8 cellular contexts compared by ENCODE assay signal in genomic region chr12:14418526-14418925, GRCh38. TPM values are rescaled to one million over a fixed set of nuclear protein-coding genes. Genes with fewer than 3 reads are reported as not detected.
A peak's percentile ranks its signal among the peaks of the same experiment; 100 is the strongest.
DNase-seq lines count a peak whose midpoint lies in the region; ATAC-seq and TF ChIP-seq lines count a peak whose summit lies in the region.

No MANE protein-coding gene starts in this region.

- H3K36me3 Mint-ChIP-seq in HFFc6 (ENCODE audit: low read depth) (peaks cover 34% of the 10 kb centered on the region), progenitor cell of endocrine pancreas (ENCODE audit: insufficient read depth) (peaks cover 41% of the 10 kb centered on the region)

- H3K36me3 ChIP-seq in SK-N-SH (replicated peaks in 1 of 2; ENCODE audit: control insufficient read depth in 1 of 2, insufficient read depth in 2 of 2, low read length in 1 of 2), result peaks cover 3 to 6% of the 10 kb centered on the region in 2 experiments
- H3K36me3 ChIP-seq in PC-9 (ENCODE audit: low read depth), result 0 out of 2 replicates have a peak, but pooled peaks cover under 1% of the 10 kb centered on the region

- H3K27me3 Mint-ChIP-seq in HFFc6 (ENCODE audit: insufficient read depth), result no peaks in the 10 kb centered on the region; the same call in none of the 2 replicates
- H3K27me3 Mint-ChIP-seq in progenitor cell of endocrine pancreas, result no peaks in the 10 kb centered on the region

- H3F3A ChIP-seq in SK-N-SH (replicated peaks; ENCODE audit: insufficient read depth) (no peaks in the 10 kb centered on the region), PC-9 (ENCODE audit: insufficient read depth, low read depth) (no peaks in the 10 kb centered on the region)

- peak overlapping the region; percentile 36; the same call in 1 of the 2 replicates for H3K4me3 Mint-ChIP-seq in HFFc6
- H3K4me3 Mint-ChIP-seq in progenitor cell of endocrine pancreas (ENCODE audit: low read depth), result no peak overlapping the region

- H3K4me3 ChIP-seq in SK-N-SH (ENCODE audit: low read depth in 2 of 2, low read length in 1 of 2) (0 out of 4 replicates have a peak overlapping the region, but pooled peaks of 1 of the 2 experiments have one; percentile 29), fibroblast of pulmonary artery (replicated peaks; ENCODE audit: low read depth, low read length) (peak overlapping the region; percentile 18), PC-9 (no peak overlapping the region)

- DNase-seq in HFFc6 (peak; percentile 39), SK-N-SH (peak; percentile 27), fibroblast of pulmonary artery (ENCODE audit: low read depth) (peak; percentile 55), progenitor cell of endocrine pancreas (ENCODE audit: low spot score, unreplicated experiment) (no peak), T-helper 9 cell (no peak), PC-9 (no peak)
- DNase-seq in stimulated activated CD4-positive, alpha-beta T cell treated with anti-CD3 and anti-CD28 coated beads, Interleukin-2, amount 100 ng/mL, for 48 hours, result no peak

- H3K4me1 ChIP-seq in SK-N-SH (ENCODE audit: control insufficient read depth in 1 of 2, insufficient read depth in 2 of 2, low read depth in 1 of 2, low read length in 1 of 2) (peaks cover 0 to 12% of the 10 kb centered on the region in 2 experiments; a peak in 2 of 4 replicates), PC-9 (replicated peaks; ENCODE audit: insufficient read depth) (no peaks in the 10 kb centered on the region; the same call in 1 of the 2 replicates)

- H3K27ac Mint-ChIP-seq in HFFc6 (peak overlapping the region; percentile 49; the same call in 1 of the 2 replicates), progenitor cell of endocrine pancreas (peak overlapping the region; percentile 82)

- H3K9ac ChIP-seq in SK-N-SH, result peak overlapping the region; percentile 7; the same call in 1 of the 2 replicates

- peaks cover 70% of the 10 kb centered on the region for H3K79me2 ChIP-seq in SK-N-SH (ENCODE audit: insufficient read depth)
- H3K79me2 ChIP-seq in PC-9 (ENCODE audit: low read depth), result peaks cover 71% of the 10 kb centered on the region

- no TSS peak for BruUV-seq in PC-9 (replicated peaks; lab: Mats Ljungman, UMichigan)

- H3K27me3 ChIP-seq in SK-N-SH (ENCODE audit: insufficient read depth), result no peaks in the 10 kb centered on the region
- no peaks in the 10 kb centered on the region for H3K27me3 ChIP-seq in PC-9 (ENCODE audit: insufficient read depth, low read depth)

- POLR2A ChIA-PET in SK-N-SH (lab: Yijun Ruan, JAX), result no interaction called here
- POLR2A ChIA-PET in PC-9 (lab: Charles Lee; ENCODE audit: unreplicated experiment), result interaction anchor here (0.6 kb wide), 1 partner anchor 347 kb away, joined by 4 read pairs; no protein-coding TSS in a partner anchor

- TF ChIP-seq EP300 in SK-N-SH (IDR thresholded peaks at IDR 0.05; ENCODE audit: borderline replicate concordance in 1 of 2, low read depth in 1 of 2, low read length in 1 of 2), result no peak; a peak in 1 of 4 replicates

- H3K9me3 Mint-ChIP-seq in HFFc6 (peaks cover 23% of the 10 kb centered on the region; the same call in 1 of the 2 replicates), progenitor cell of endocrine pancreas (ENCODE audit: low read depth) (peaks cover 41% of the 10 kb centered on the region)

- H4K20me1 ChIP-seq in SK-N-SH (ENCODE audit: insufficient read depth), result no peaks in the 10 kb centered on the region
- H4K20me1 ChIP-seq in PC-9 (ENCODE audit: insufficient read depth), result peaks cover 3% of the 10 kb centered on the region; the same call in 1 of the 2 replicates

- intact Hi-C loops in PC-9 (cut with micrococcal nuclease; ENCODE audit: unreplicated experiment), result loop anchor here (1.0 to 5.0 kb wide), 4 partner anchors 51 to 232 kb away; partner anchors contain the start of gene ATF7IP

- H3K9me3 ChIP-seq in SK-N-SH (no peaks in the 10 kb centered on the region), PC-9 (ENCODE audit: insufficient read depth, low read depth) (peaks cover 5% of the 10 kb centered on the region)

- CTCF ChIA-PET in SK-N-SH (lab: Yijun Ruan, JAX) (interaction anchor here (1.1 to 1.4 kb wide), 2 partner anchors 10 to 180 kb away, joined by 3 to 4 read pairs; no protein-coding TSS in a partner anchor), PC-9 (lab: Charles Lee) (interaction anchor here (0.9 to 1.5 kb wide), 3 partner anchors 179 to 233 kb away, joined by 3 to 4 read pairs (median 4); no protein-coding TSS in a partner anchor)

- H2AFZ ChIP-seq in SK-N-SH (ENCODE audit: low read depth), result 0 out of 2 replicates have a peak overlapping the region, but pooled peaks have one; percentile 9
- H2AFZ ChIP-seq in PC-9, result no peak overlapping the region

- H3K4me1 Mint-ChIP-seq in HFFc6 (ENCODE audit: low read depth) (peaks cover 23% of the 10 kb centered on the region), progenitor cell of endocrine pancreas (ENCODE audit: low read depth) (peaks cover 19% of the 10 kb centered on the region)

- H3K27ac ChIP-seq in SK-N-SH (ENCODE audit: low read depth in 2 of 2, low read length in 1 of 2) (peak overlapping the region; percentile 20 to 92; a peak in 3 of 4 replicates), PC-9 (no peak overlapping the region)

- ATAC-seq in HG03196 (IDR thresholded peaks at IDR 0.05; ENCODE audit: unreplicated experiment), result no peak

- peak; percentile 76 for TF ChIP-seq CTCF in HFFc6 (IDR thresholded peaks at IDR 0.05)
- TF ChIP-seq CTCF in SK-N-SH (IDR thresholded peaks at IDR 0.05), result peak; percentile 52
- peak; percentile 34 for TF ChIP-seq CTCF in fibroblast of pulmonary artery (IDR thresholded peaks at IDR 0.05; ENCODE audit: low read length, missing control alignments)
- peak; percentile 36 for TF ChIP-seq CTCF in progenitor cell of endocrine pancreas (IDR thresholded peaks at IDR 0.05; ENCODE audit: unreplicated experiment)
- TF ChIP-seq CTCF in PC-9 (conservative IDR thresholded peaks at IDR 0.05), result no peak

- 44% methylated on average over 2 of the region's 2 CpGs for WGBS in SK-N-SH (ENCODE audit: low lambda C conversion rate)

- H3K4me2 ChIP-seq in SK-N-SH (peak overlapping the region; percentile 37; the same call in 1 of the 2 replicates), PC-9 (no peak overlapping the region)

- H3K9me2 ChIP-seq in SK-N-SH, result no peaks in the 10 kb centered on the region
- 0 out of 2 replicates have a peak, but pooled peaks cover 3% of the 10 kb centered on the region for H3K9me2 ChIP-seq in PC-9 (ENCODE audit: insufficient read depth)

- peak; percentile 65 for TF ChIP-seq RAD21 in SK-N-SH (IDR thresholded peaks at IDR 0.05; ENCODE audit: low read length)

TF ChIP-seq in SK-N-SH, 30 proteins besides CTCF, POLR2A, EP300 and RAD21:
- no peak for TF ChIP-seq MXI1 (IDR thresholded peaks at IDR 0.05; ENCODE audit: low read depth, low read length)
- TF ChIP-seq IRF3 (IDR thresholded peaks at IDR 0.05; ENCODE audit: low read depth, low read length), result no peak
- 0 out of 2 replicates have a peak, but pooled peaks have one; percentile 20 for TF ChIP-seq TCF12 (IDR thresholded peaks at IDR 0.05)
- TF ChIP-seq RXRA (IDR thresholded peaks at IDR 0.05; ENCODE audit: borderline replicate concordance, low read depth), result no peak
- no peak for TF ChIP-seq GATA2 (CRISPR knock-in tag; IDR thresholded peaks at IDR 0.05)
- no peak for TF ChIP-seq ELF1 (IDR thresholded peaks at IDR 0.05)
- TF ChIP-seq USF2 (IDR thresholded peaks at IDR 0.05; ENCODE audit: borderline replicate concordance, low read depth, low read length), result no peak
- no peak for TF ChIP-seq SMC3 (IDR thresholded peaks at IDR 0.05; ENCODE audit: low read depth, low read length)
- 0 out of 2 replicates have a peak, but pooled peaks have one; percentile 11 for TF ChIP-seq RFX5 (IDR thresholded peaks at IDR 0.05; ENCODE audit: low read length)

RNA-seq across cellular contexts. Expression of gene ATF7IP, which starts 53.0 kb away (rescaled TPM):
- 10 to 100 TPM; 38.3 to 47.3 (median 41.7) TPM for total RNA-seq in HFFc6 (2021; fragmentation: NEBNext Ultra II Directional; extraction: Animal tissue kit (Norgen Biotek cat#: 25700))
- polyA plus RNA-seq in SK-N-SH (2012; rRNA removed), result 2.8 and 3.4 TPM in 2 replicates
- polyA plus RNA-seq in SK-N-SH (2012; cell fraction: cytosol; rRNA removed), result 3.1 and 3.9 TPM in 2 replicates
- 3.8 and 5.2 TPM in 2 replicates for polyA plus RNA-seq in SK-N-SH (2012; cell fraction: nucleus; rRNA removed)
- 185 and 186 TPM in 2 replicates for total RNA-seq in progenitor cell of endocrine pancreas
- 72.2 and 94.7 TPM in 2 replicates for total RNA-seq in PC-9 (2021)

Comparison
In these comparisons a context has a peak if more than half of its experiments do, and no peak if none do; other contexts are left out.
1. DNase-seq: peak in HFFc6 (single experiment), SK-N-SH (single experiment) and fibroblast of pulmonary artery (single experiment); none in progenitor cell of endocrine pancreas (single experiment), stimulated activated CD4-positive, alpha-beta T cell treated with anti-CD3 and anti-CD28 coated beads, Interleukin-2, amount 100 ng/mL, for 48 hours (0 of 2), T-helper 9 cell (single experiment) and PC-9 (0 of 2).